Comparison of ENCODE assay signal across 17 cellular contexts in genomic region chr5:33297760-33298216, GRCh38.
A peak's percentile ranks its signal among the peaks of the same experiment; 100 is the strongest.
DNase-seq lines count a peak whose midpoint lies in the region; ATAC-seq and TF ChIP-seq lines count a peak whose summit lies in the region.
"Had no signal": no experiment of that assay in that cellular context is flagged by ENCODE, and none has a peak within 500 bp of the region (broad histone marks: within the 10 kb centered on the region; RNA-seq: fewer than 3 reads in every experiment).

No MANE protein-coding gene starts in this region.

- H3K27ac ChIP-seq in heart left ventricle (no peak overlapping the region), OCI-LY3 (ENCODE audit: low read length) (no peak overlapping the region), hepatocyte (no peak overlapping the region), esophagus squamous epithelium (no peak overlapping the region)
- H3K27ac ChIP-seq: thoracic aorta had no signal

- H3K4me3 Mint-ChIP-seq in effector memory CD8-positive, alpha-beta T cell = no peak overlapping the region
- H3K4me3 Mint-ChIP-seq: activated CD8-positive, alpha-beta T cell treated with anti-CD3 and anti-CD28 coated beads, Interleukin-2, amount 10 ng/mL, durations not matched to agents 7 days and 5 days; mesothelial cell of epicardium had no signal

- H3K9me3 ChIP-seq in heart left ventricle (peaks cover 0 to 6% (median 0%) of the 10 kb centered on the region in 12 donors), OCI-LY3 (ENCODE audit: insufficient read depth, low read length) (no peaks in the 10 kb centered on the region), hepatocyte (ENCODE audit: low read depth) (no peaks in the 10 kb centered on the region), esophagus squamous epithelium (no peaks in the 10 kb centered on the region)
- H3K9me3 ChIP-seq: thoracic aorta had no signal

- H3K27me3 ChIP-seq in heart left ventricle = no peaks in the 10 kb centered on the region
- no peaks in the 10 kb centered on the region for H3K27me3 ChIP-seq in OCI-LY3 (ENCODE audit: low read depth, low read length)
- H3K27me3 ChIP-seq in hepatocyte = no peaks in the 10 kb centered on the region
- no peaks in the 10 kb centered on the region for H3K27me3 ChIP-seq in esophagus squamous epithelium

- TF ChIP-seq CTCF in heart left ventricle (IDR thresholded peaks at IDR 0.05) (no peak), OCI-LY3 (IDR thresholded peaks at IDR 0.05; ENCODE audit: low read depth, low read length) (peak; percentile 40), hepatocyte (IDR thresholded peaks at IDR 0.05; ENCODE audit: poor library complexity) (peak; percentile 11), esophagus squamous epithelium (IDR thresholded peaks at IDR 0.05) (no peak)

- intact Hi-C loops in Right ventricle myocardium inferior (cut with DNase I) = loop anchor here (2.0 to 5.0 kb wide), 2 partner anchors 73 to 585 kb away; partner anchors contain the start of gene NPR3
- intact Hi-C loops in heart left ventricle (cut with DNase I) = loop anchor here in 4 of 10 donors (5.0 to 10.0 kb wide), 4 partner anchors 77 to 683 kb away; partner anchors contain the start of gene NPR3 (in 3 of the 4)
- intact Hi-C loops in esophagus squamous epithelium (cut with DNase I) = no loop called here

- H3K9me3 Mint-ChIP-seq in effector memory CD8-positive, alpha-beta T cell = peaks cover 0 to 3% of the 10 kb centered on the region in 2 donors
- H3K9me3 Mint-ChIP-seq: mesothelial cell of epicardium had no signal

- H3K4me2 ChIP-seq in OCI-LY3 (ENCODE audit: low read length) (no peak overlapping the region), hepatocyte (no peak overlapping the region)

- H3K4me3 ChIP-seq in heart left ventricle (no peak overlapping the region), OCI-LY3 (ENCODE audit: low read length) (no peak overlapping the region), hepatocyte (no peak overlapping the region), esophagus squamous epithelium (no peak overlapping the region)
- H3K4me3 ChIP-seq: thoracic aorta had no signal

- no peak overlapping the region for H3K27ac Mint-ChIP-seq in effector memory CD8-positive, alpha-beta T cell
- H3K27ac Mint-ChIP-seq: activated CD8-positive, alpha-beta T cell treated with anti-CD3 and anti-CD28 coated beads, Interleukin-2, amount 10 ng/mL, durations not matched to agents 7 days and 5 days; mesothelial cell of epicardium had no signal

- H3K27me3 Mint-ChIP-seq in effector memory CD8-positive, alpha-beta T cell = no peaks in the 10 kb centered on the region

- DNase-seq in Right ventricle myocardium inferior (ENCODE audit: missing footprints) = peak; percentile 61
- DNase-seq in heart left ventricle = no peak
- no peak for DNase-seq in hepatocyte (ENCODE audit: low spot score)
- DNase-seq in effector memory CD8-positive, alpha-beta T cell = no peak
- no peak for DNase-seq in NK-92 treated with Interleukin-12 subunit alpha and Interleukin-12 subunit beta, amount 100 ng/mL, for 24 hours (lab: John Stamatoyannopoulos, UW)
- DNase-seq in mesenteric fat pad (ENCODE audit: low spot score) = no peak
- DNase-seq in esophagus squamous epithelium (lab: John Stamatoyannopoulos, UW) = no peak
- DNase-seq: activated CD8-positive, alpha-beta T cell treated with anti-CD3 and anti-CD28 coated beads, Interleukin-2, amount 10 ng/mL, durations not matched to agents 7 days and 5 days; activated effector memory CD4-positive, alpha-beta T cell treated with anti-CD3 and anti-CD28 coated beads, Interleukin-2, amount 50 U/mL, for 16 hours; AML-193; DMS153; foreskin fibroblast; NCI-H1694; stimulated activated CD4-positive, alpha-beta T cell treated with anti-CD3 and anti-CD28 coated beads, Interleukin-12 subunit alpha, Interleukin-12 subunit beta, amount 100 ng/mL, for 4 hours had no signal

- H3K9ac ChIP-seq in OCI-LY3 (ENCODE audit: low read length) = no peak overlapping the region

- H3K36me3 ChIP-seq in heart left ventricle (no peaks in the 10 kb centered on the region), OCI-LY3 (replicated peaks; ENCODE audit: low read depth, low read length) (peaks cover 3% of the 10 kb centered on the region), hepatocyte (replicated peaks; ENCODE audit: insufficient read depth, low read depth) (no peaks in the 10 kb centered on the region), esophagus squamous epithelium (no peaks in the 10 kb centered on the region)
- H3K36me3 ChIP-seq: thoracic aorta had no signal

- no peak overlapping the region for H2AFZ ChIP-seq in OCI-LY3 (ENCODE audit: low read depth, low read length)
- no peak overlapping the region for H2AFZ ChIP-seq in hepatocyte

- TF ChIP-seq POLR2A in heart left ventricle (IDR thresholded peaks at IDR 0.05) (no peak), esophagus squamous epithelium (IDR thresholded peaks at IDR 0.05) (no peak)

- ATAC-seq in Right ventricle myocardium inferior = no peak
- ATAC-seq in heart left ventricle = no peak
- no peak for ATAC-seq in effector memory CD8-positive, alpha-beta T cell (replicated peaks)
- ATAC-seq: activated CD8-positive, alpha-beta T cell treated with anti-CD3 and anti-CD28 coated beads, Interleukin-2, amount 10 ng/mL, durations not matched to agents 7 days and 5 days had no signal

- H3K4me1 Mint-ChIP-seq in effector memory CD8-positive, alpha-beta T cell (ENCODE audit: low read depth in 2 of 2) = no peaks in the 10 kb centered on the region

- H3K79me2 ChIP-seq in OCI-LY3 (ENCODE audit: low read length) (no peaks in the 10 kb centered on the region), hepatocyte (no peaks in the 10 kb centered on the region)

- no peaks in the 10 kb centered on the region for H3K9me2 ChIP-seq in hepatocyte (replicated peaks; ENCODE audit: insufficient read depth)

- H3K36me3 Mint-ChIP-seq in effector memory CD8-positive, alpha-beta T cell (ENCODE audit: insufficient read depth) = no peaks in the 10 kb centered on the region
- H3K36me3 Mint-ChIP-seq: mesothelial cell of epicardium had no signal

- H3K4me1 ChIP-seq in heart left ventricle (peaks cover 0 to 19% (median 8%) of the 10 kb centered on the region in 12 donors), OCI-LY3 (ENCODE audit: low read length) (peaks cover 33% of the 10 kb centered on the region), hepatocyte (ENCODE audit: insufficient read depth) (peaks cover 11% of the 10 kb centered on the region), esophagus squamous epithelium (peaks cover 0 to 15% (median 12%) of the 10 kb centered on the region in 3 donors)

- WGBS in heart left ventricle, 4 donors = 91 to 98% (median 94%) methylated on average over 23 of the region's 23 CpGs
- 91% methylated on average over 23 of the region's 23 CpGs for WGBS in hepatocyte (ENCODE audit: low lambda C conversion rate, missing lambda C conversion rate)
- 93 to 96% methylated on average over 15 to 21 of the region's 23 CpGs for WGBS in esophagus squamous epithelium, 2 donors

- H4K20me1 ChIP-seq in OCI-LY3 (ENCODE audit: insufficient read depth, low read length) = no peaks in the 10 kb centered on the region
- no peaks in the 10 kb centered on the region for H4K20me1 ChIP-seq in hepatocyte (ENCODE audit: insufficient read depth, poor library complexity, severe bottlenecking)

Comparison
In these comparisons a context has a peak if more than half of its experiments do, and no peak if none do; other contexts are left out.
1. CTCF ChIP-seq: peak in OCI-LY3 (single experiment) and hepatocyte (single experiment); none in heart left ventricle (0 of 12) and esophagus squamous epithelium (0 of 6).